ENCODE assay signal across 11 cellular contexts in the genomic region with DNA sequence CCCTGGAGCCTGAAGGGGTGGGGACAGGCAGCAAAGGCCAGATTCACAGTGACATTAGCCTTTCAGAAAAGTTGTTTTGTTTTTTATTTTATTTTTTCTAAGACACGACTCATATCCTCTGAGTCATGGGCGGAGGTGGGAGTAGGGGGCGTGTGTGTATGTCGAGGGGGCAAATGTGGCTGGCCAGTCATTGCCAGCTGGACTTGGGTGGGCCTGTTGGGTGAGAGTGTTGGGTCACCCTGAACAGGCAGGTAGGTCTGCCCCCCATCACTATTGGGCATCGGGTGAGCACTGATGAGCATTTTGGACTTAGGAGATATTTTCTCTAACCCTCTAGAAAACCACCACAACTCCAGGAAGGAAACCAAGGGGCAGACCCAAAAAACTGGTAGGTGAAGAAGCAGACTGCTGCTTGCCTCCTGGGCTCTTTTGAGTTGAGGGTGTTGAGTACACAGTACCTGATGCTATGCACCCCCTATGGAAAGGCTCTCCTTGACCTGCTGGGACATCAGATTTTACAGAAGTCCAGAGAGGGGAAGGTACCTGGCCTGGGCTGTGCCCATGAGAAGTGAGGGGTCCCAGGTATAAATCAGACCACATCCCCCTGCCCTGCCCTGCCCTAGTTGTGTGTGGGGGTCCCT. TPM values are rescaled to one million over a fixed set of nuclear protein-coding genes. Genes with fewer than 3 reads are reported as not detected.
DNase-seq lines count a peak whose midpoint lies in the region; ATAC-seq, FAIRE-seq and TF ChIP-seq lines count a peak whose summit lies in the region.
"Had no signal": no experiment of that assay in that cellular context is flagged by ENCODE, and none has a peak within 500 bp of the region (broad histone marks: within the 10 kb centered on the region; RNA-seq: fewer than 3 reads in every experiment).

No MANE protein-coding gene starts in this region.

- CTCF ChIA-PET in endothelial cell of umbilical vein (lab: Charles Lee): interaction anchor here (0.7 to 6.1 kb wide), 10 partner anchors 15 to 543 kb away, joined by 3 to 74 read pairs (median 6); no protein-coding TSS in a partner anchor

- H3K9ac ChIP-seq in endothelial cell of umbilical vein (replicated peaks; ENCODE audit: extremely low read depth, insufficient read depth, low read length): peak overlapping the region; percentile 68

- no peak for FAIRE-seq in endothelial cell of umbilical vein (lab: Jason Lieb, UNC)
- FAIRE-seq: TTC549 had no signal

- no peaks in the 10 kb centered on the region for H3K9me3 Mint-ChIP-seq in T-helper 2 cell treated with Interferon-gamma antibody and Interleukin-4, amounts not matched to agents 5 μg/mL and 100 μg/mL, for 36 hours

- POLR2A ChIA-PET in endothelial cell of umbilical vein (lab: Charles Lee): interaction anchor here (1.1 kb wide), 1 partner anchor 19 kb away, joined by 6 read pairs; no protein-coding TSS in a partner anchor

- H3K27ac Mint-ChIP-seq in T-helper 2 cell treated with Interferon-gamma antibody and Interleukin-4, amounts not matched to agents 5 μg/mL and 100 μg/mL, for 36 hours: peak overlapping the region; percentile 65

- TF ChIP-seq CTCF in RWPE2 (IDR thresholded peaks at IDR 0.05; ENCODE audit: poor library complexity, severe bottlenecking) (no peak), endothelial cell of umbilical vein (IDR thresholded peaks at IDR 0.05; ENCODE audit: extremely low read depth in 1 of 2, insufficient read depth in 1 of 2, low read depth in 1 of 2, low read length in 2 of 2) (no peak)

- peaks cover 72% of the 10 kb centered on the region for H3K36me3 ChIP-seq in RWPE2 (ENCODE audit: low read depth)
- peaks cover 10 to 12% of the 10 kb centered on the region in 2 experiments for H3K36me3 ChIP-seq in endothelial cell of umbilical vein (ENCODE audit: control insufficient read depth in 2 of 2, extremely low read depth in 1 of 2, insufficient read depth in 2 of 2, low read length in 2 of 2)
- H3K36me3 ChIP-seq: ovary had no signal

- H3K4me3 ChIP-seq in RWPE2 (ENCODE audit: severe bottlenecking): no peak overlapping the region
- H3K4me3 ChIP-seq in endothelial cell of umbilical vein (replicated peaks in 1 of 3; ENCODE audit: insufficient read depth in 1 of 3, low read depth in 1 of 3, low read length in 3 of 3): peak overlapping the region in 1 of 3 experiments; percentile 22
- H3K4me3 ChIP-seq: ovary, suprapubic skin had no signal

- ATAC-seq in RWPE2 (ENCODE audit: low read depth) (no peak), HG02610 (IDR thresholded peaks at IDR 0.05; ENCODE audit: unreplicated experiment) (no peak)

- peak overlapping the region; percentile 71 for H3K4me2 ChIP-seq in endothelial cell of umbilical vein (ENCODE audit: insufficient read depth, low read length)

- peak overlapping the region; percentile 18 for H3K4me3 Mint-ChIP-seq in T-helper 2 cell treated with Interferon-gamma antibody and Interleukin-4, amounts not matched to agents 5 μg/mL and 100 μg/mL, for 36 hours

- no peak overlapping the region for H2AFZ ChIP-seq in endothelial cell of umbilical vein (ENCODE audit: low read depth, low read length)

- intact Hi-C loops in endothelial cell of umbilical vein (cut with micrococcal nuclease): no loop called here

- dilution Hi-C loops in endothelial cell of umbilical vein (cut with MboI; ENCODE audit: extremely low pct_ligation_motif_present, low sequenced_read_pairs): no loop called here

- peak; percentile 36 for DNase-seq in T-helper 2 cell treated with Interferon-gamma antibody and Interleukin-4, amounts not matched to agents 5 μg/mL and 100 μg/mL, for 36 hours (ENCODE audit: low spot score)
- DNase-seq in T-helper 2 cell: no peak
- DNase-seq in RWPE2 (ENCODE audit: low spot score): peak; percentile 61
- peak; percentile 89 for DNase-seq in endothelial cell of umbilical vein (ENCODE audit: low read depth, low spot score)
- DNase-seq in stimulated activated CD8-positive, alpha-beta memory T cell treated with anti-CD3 and anti-CD28 coated beads, Interleukin-4, amount 100 ng/mL, for 48 hours: peak; percentile 29
- DNase-seq in SIG-M5 treated with dmso at 0.1 percent for 504 hours (lab: John Stamatoyannopoulos, UW; ENCODE audit: unreplicated experiment): no peak
- DNase-seq in KBM-7: no peak

- H3K36me3 Mint-ChIP-seq in T-helper 2 cell treated with Interferon-gamma antibody and Interleukin-4, amounts not matched to agents 5 μg/mL and 100 μg/mL, for 36 hours (ENCODE audit: low read depth): peaks cover 51% of the 10 kb centered on the region

- no peaks in the 10 kb centered on the region for H3K9me3 ChIP-seq in RWPE2 (ENCODE audit: severe bottlenecking)
- no peaks in the 10 kb centered on the region for H3K9me3 ChIP-seq in endothelial cell of umbilical vein (replicated peaks; ENCODE audit: control insufficient read depth, insufficient read depth, low read length)
- H3K9me3 ChIP-seq: ovary, suprapubic skin had no signal

- TSS peak; percentile 2 for BruUV-seq in endothelial cell of umbilical vein (replicated peaks; lab: Mats Ljungman, UMichigan)

- H3K27me3 Mint-ChIP-seq in T-helper 2 cell treated with Interferon-gamma antibody and Interleukin-4, amounts not matched to agents 5 μg/mL and 100 μg/mL, for 36 hours (ENCODE audit: low read depth): no peaks in the 10 kb centered on the region

- H3K27ac ChIP-seq in RWPE2 (ENCODE audit: poor library complexity, severe bottlenecking) (peak overlapping the region; percentile 95), endothelial cell of umbilical vein (ENCODE audit: insufficient read depth, low read depth, low read length) (peak overlapping the region; percentile 88)
- H3K27ac ChIP-seq: ovary had no signal

- H3K27me3 ChIP-seq in RWPE2 (ENCODE audit: insufficient read depth, poor library complexity, severe bottlenecking): no peaks in the 10 kb centered on the region
- no peaks in the 10 kb centered on the region for H3K27me3 ChIP-seq in endothelial cell of umbilical vein (ENCODE audit: control insufficient read depth in 2 of 2, insufficient read depth in 2 of 2, low read length in 2 of 2)
- H3K27me3 ChIP-seq: ovary, suprapubic skin had no signal

- no peaks in the 10 kb centered on the region for H4K20me1 ChIP-seq in endothelial cell of umbilical vein (replicated peaks; ENCODE audit: control insufficient read depth, extremely low read depth, insufficient read depth, low read length)

- peaks cover 43% of the 10 kb centered on the region for H3K79me2 ChIP-seq in endothelial cell of umbilical vein (ENCODE audit: control insufficient read depth, insufficient read depth, low read length)

- H3K9me1 ChIP-seq in endothelial cell of umbilical vein (replicated peaks; ENCODE audit: control insufficient read depth, extremely low read depth, insufficient read depth, low read length): no peaks in the 10 kb centered on the region

- H3K4me1 ChIP-seq in RWPE2 (ENCODE audit: insufficient read depth, poor library complexity, severe bottlenecking) (peaks cover 73% of the 10 kb centered on the region), endothelial cell of umbilical vein (ENCODE audit: control insufficient read depth, extremely low read depth, insufficient read depth, low read length) (peaks cover 80% of the 10 kb centered on the region)

- no peak for TF ChIP-seq POLR2A in endothelial cell of umbilical vein (IDR thresholded peaks at IDR 0.05; ENCODE audit: low read depth, low read length)

- in situ Hi-C loops in KBM-7 (cut with MboI; ENCODE audit: low pct_unique_long_range_greater_than_20kb, low sequenced_read_pairs): loop anchor here (25.0 kb wide), 1 partner anchor 169 kb away; no protein-coding TSS in a partner anchor

- H3K4me1 Mint-ChIP-seq in T-helper 2 cell treated with Interferon-gamma antibody and Interleukin-4, amounts not matched to agents 5 μg/mL and 100 μg/mL, for 36 hours (ENCODE audit: low read depth): peaks cover 62% of the 10 kb centered on the region

TF ChIP-seq in endothelial cell of umbilical vein, 7 proteins besides CTCF, POLR2A, EP300 and RAD21:
- TF ChIP-seq GATA2 (IDR thresholded peaks at IDR 0.05; ENCODE audit: insufficient read depth, insufficient read length, low read depth, low read length) (no peak), FOS (IDR thresholded peaks at IDR 0.05; ENCODE audit: borderline replicate concordance, insufficient read depth, low read length) (peak; percentile 95), POLR2AphosphoS5 (IDR thresholded peaks at IDR 0.05; ENCODE audit: insufficient read depth, low read depth, low read length) (peak; percentile 37), JUN (IDR thresholded peaks at IDR 0.05; ENCODE audit: borderline replicate concordance, insufficient read depth, insufficient read length, low read depth) (peak; percentile 76)
- TF ChIP-seq, protein P1, sequence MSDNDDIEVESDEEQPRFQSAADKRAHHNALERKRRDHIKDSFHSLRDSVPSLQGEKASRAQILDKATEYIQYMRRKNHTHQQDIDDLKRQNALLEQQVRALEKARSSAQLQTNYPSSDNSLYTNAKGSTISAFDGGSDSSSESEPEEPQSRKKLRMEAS (IDR thresholded peaks at IDR 0.05; ENCODE audit: insufficient read depth, insufficient read length): no peak

RNA-seq across cellular contexts. Expression of a gene that starts 5.6 kb away (rescaled TPM):
- total RNA-seq in endothelial cell of umbilical vein: 37.3 and 37.6 TPM in 2 replicates
- 75.2 and 135 TPM in 2 replicates for polyA plus RNA-seq in endothelial cell of umbilical vein
- polyA plus RNA-seq in endothelial cell of umbilical vein (2011; cell fraction: cytosol; rRNA removed): 58.0 and 65.4 TPM in 2 replicates
- 27.1 and 37.8 TPM in 2 replicates for polyA plus RNA-seq in endothelial cell of umbilical vein (2011; cell fraction: nucleus; rRNA removed)
- polyA plus RNA-seq in endothelial cell of umbilical vein (2012): 26.5 and 31.9 TPM in 2 replicates
- polyA minus RNA-seq in endothelial cell of umbilical vein: 18.2 and 23.0 TPM in 2 replicates
- polyA minus RNA-seq in endothelial cell of umbilical vein (2011; cell fraction: cytosol; rRNA and poly(A)+ RNA removed): 4.2 TPM
- polyA minus RNA-seq in endothelial cell of umbilical vein (2011; cell fraction: nucleus; rRNA and poly(A)+ RNA removed): 7.0 and 9.6 TPM in 2 replicates

RNA-seq across cellular contexts. Expression of a gene that starts 6.6 kb away (rescaled TPM):
- 1,031 and 1,108 TPM in 2 replicates for total RNA-seq in endothelial cell of umbilical vein
- 416 and 425 TPM in 2 replicates for polyA plus RNA-seq in endothelial cell of umbilical vein
- polyA plus RNA-seq in endothelial cell of umbilical vein (2011; cell fraction: cytosol; rRNA removed): 293 and 339 TPM in 2 replicates
- polyA plus RNA-seq in endothelial cell of umbilical vein (2011; cell fraction: nucleus; rRNA removed): 140 and 158 TPM in 2 replicates
- polyA plus RNA-seq in endothelial cell of umbilical vein (2012): 703 and 761 TPM in 2 replicates
- polyA minus RNA-seq in endothelial cell of umbilical vein: 125 and 180 TPM in 2 replicates
- polyA minus RNA-seq in endothelial cell of umbilical vein (2011; cell fraction: cytosol; rRNA and poly(A)+ RNA removed): 119 TPM
- 49.5 and 60.6 TPM in 2 replicates for polyA minus RNA-seq in endothelial cell of umbilical vein (2011; cell fraction: nucleus; rRNA and poly(A)+ RNA removed)

Comparison
In these comparisons a context has a peak if more than half of its experiments do, and no peak if none do; other contexts are left out.
1. DNase-seq: peak in T-helper 2 cell treated with Interferon-gamma antibody and Interleukin-4, amounts not matched to agents 5 μg/mL and 100 μg/mL, for 36 hours (single experiment), RWPE2 (single experiment), endothelial cell of umbilical vein (single experiment) and stimulated activated CD8-positive, alpha-beta memory T cell treated with anti-CD3 and anti-CD28 coated beads, Interleukin-4, amount 100 ng/mL, for 48 hours (single experiment); none in T-helper 2 cell (0 of 5), SIG-M5 treated with dmso at 0.1 percent for 504 hours (single experiment) and KBM-7 (single experiment).